ENCODE assay signal across 15 cellular contexts in genomic region chr18:51107082-51107481, GRCh38.
DNase-seq lines count a peak whose midpoint lies in the region; ATAC-seq and TF ChIP-seq lines count a peak whose summit lies in the region.
"Had no signal": no experiment of that assay in that cellular context is flagged by ENCODE, and none has a peak within 500 bp of the region (broad histone marks: within the 10 kb centered on the region; RNA-seq: fewer than 3 reads in every experiment).

No MANE protein-coding gene starts in this region.

- TF ChIP-seq CTCF in activated B cell treated with CpG ODN at 0.5 μM for 24 hours (IDR thresholded peaks at IDR 0.05): no peak

- no peaks in the 10 kb centered on the region for H3K36me3 Mint-ChIP-seq in stimulated activated naive CD8-positive, alpha-beta T cell treated with anti-CD3 and anti-CD28 coated beads, Interleukin-15, Interleukin-2, amounts not matched to agents 100 ng/mL and 50 ng/mL, for 24 hours (ENCODE audit: low read depth)
- H3K36me3 Mint-ChIP-seq in activated B cell treated with CpG ODN at 0.5 μM for 24 hours (ENCODE audit: low read depth): no peaks in the 10 kb centered on the region

- no peaks in the 10 kb centered on the region for H3K27me3 Mint-ChIP-seq in stimulated activated naive CD8-positive, alpha-beta T cell treated with anti-CD3 and anti-CD28 coated beads, Interleukin-15, Interleukin-2, amounts not matched to agents 100 ng/mL and 50 ng/mL, for 24 hours
- H3K27me3 Mint-ChIP-seq in activated B cell treated with CpG ODN at 0.5 μM for 24 hours: no peaks in the 10 kb centered on the region

- H3K9me3 Mint-ChIP-seq in stimulated activated naive CD8-positive, alpha-beta T cell treated with anti-CD3 and anti-CD28 coated beads, Interleukin-15, Interleukin-2, amounts not matched to agents 100 ng/mL and 50 ng/mL, for 24 hours: peaks cover 6% of the 10 kb centered on the region
- peaks cover 2% of the 10 kb centered on the region for H3K9me3 Mint-ChIP-seq in activated B cell treated with CpG ODN at 0.5 μM for 24 hours

- POLR2A ChIA-PET in activated B cell treated with CpG ODN at 0.5 μM for 24 hours (lab: Charles Lee): interaction anchor here (1.7 kb wide), 1 partner anchor 90 kb away, joined by 6 read pairs; the partner anchor contains the start of gene MEX3C

- H3K4me1 Mint-ChIP-seq in stimulated activated naive CD8-positive, alpha-beta T cell treated with anti-CD3 and anti-CD28 coated beads, Interleukin-15, Interleukin-2, amounts not matched to agents 100 ng/mL and 50 ng/mL, for 24 hours (ENCODE audit: low read depth): peaks cover 18% of the 10 kb centered on the region
- peaks cover 13% of the 10 kb centered on the region for H3K4me1 Mint-ChIP-seq in activated B cell treated with CpG ODN at 0.5 μM for 24 hours

- intact Hi-C loops in activated B cell treated with CpG ODN at 0.5 μM for 24 hours (cut with micrococcal nuclease): no loop called here

- peak overlapping the region; percentile 36 for H3K27ac Mint-ChIP-seq in stimulated activated naive CD8-positive, alpha-beta T cell treated with anti-CD3 and anti-CD28 coated beads, Interleukin-15, Interleukin-2, amounts not matched to agents 100 ng/mL and 50 ng/mL, for 24 hours
- H3K27ac Mint-ChIP-seq in activated B cell treated with CpG ODN at 0.5 μM for 24 hours: no peak overlapping the region

- no peak overlapping the region for H3K4me3 Mint-ChIP-seq in stimulated activated naive CD8-positive, alpha-beta T cell treated with anti-CD3 and anti-CD28 coated beads, Interleukin-15, Interleukin-2, amounts not matched to agents 100 ng/mL and 50 ng/mL, for 24 hours
- H3K4me3 Mint-ChIP-seq in activated B cell treated with CpG ODN at 0.5 μM for 24 hours: no peak overlapping the region

- no peak for ATAC-seq in stimulated activated naive CD8-positive, alpha-beta T cell treated with anti-CD3 and anti-CD28 coated beads, Interleukin-15, Interleukin-2, amounts not matched to agents 100 U/mL and 50 U/mL, for 24 hours
- ATAC-seq in HG02938 (IDR thresholded peaks at IDR 0.05; ENCODE audit: unreplicated experiment) (peak; percentile 48), activated B cell treated with CpG ODN at 0.5 μM for 24 hours (ENCODE audit: low read depth) (peak; percentile 60)
- ATAC-seq: HCT116, psoas muscle had no signal

- CTCF ChIA-PET in activated B cell treated with CpG ODN at 0.5 μM for 24 hours (lab: Charles Lee): interaction anchor here (0.8 kb wide), 1 partner anchor 287 kb away, joined by 3 read pairs; the partner anchor contains the start of gene MRO

- no peak for DNase-seq in stimulated activated naive CD8-positive, alpha-beta T cell treated with anti-CD3 and anti-CD28 coated beads, Interleukin-15, Interleukin-2, amounts not matched to agents 100 U/mL and 50 U/mL, for 24 hours
- DNase-seq in activated B cell treated with CpG ODN at 0.5 μM for 24 hours (no peak), Kasumi-1 (lab: John Stamatoyannopoulos, UW) (no peak), GM19240 (ENCODE audit: insufficient read length, low spot score) (no peak), SW480 (ENCODE audit: low spot score) (no peak), globus pallidus (ENCODE audit: low spot score) (no peak)
- DNase-seq: GDM1; NCI-H1048; NCI-H524 treated with DMSO at 0.1 percent for 48 hours; psoas muscle; SJCRH30; stimulated activated CD4-positive, alpha-beta T cell treated with anti-CD3 and anti-CD28 coated beads, Interleukin-2, amount 100 ng/mL, for 48 hours had no signal
